In the genomic region with DNA sequence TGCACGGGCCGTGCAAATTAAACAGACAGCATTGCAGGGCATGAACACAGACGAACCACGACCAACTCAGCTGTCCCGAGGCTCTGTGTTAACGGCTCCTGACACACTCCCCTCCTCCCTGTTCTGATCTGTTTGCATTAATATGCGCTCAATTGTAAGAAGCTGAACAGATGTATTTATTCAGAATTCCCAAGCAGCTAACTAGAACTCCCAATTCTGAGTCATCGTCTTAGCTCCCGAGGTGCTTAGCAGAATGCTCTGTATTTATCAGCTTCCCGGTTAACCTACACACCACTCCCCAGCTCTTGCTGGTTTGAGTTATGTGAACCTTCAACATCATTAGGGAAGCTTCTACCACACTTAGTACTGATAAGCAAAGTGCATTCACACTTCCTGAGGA, we compare ENCODE assay signal across 20 cellular contexts.
DNase-seq lines count a peak whose midpoint lies in the region; ATAC-seq and TF ChIP-seq lines count a peak whose summit lies in the region.
"Had no signal": no experiment of that assay in that cellular context is flagged by ENCODE, and none has a peak within 500 bp of the region (broad histone marks: within the 10 kb centered on the region; RNA-seq: fewer than 3 reads in every experiment).

No MANE protein-coding gene starts in this region.

- H3K27me3 ChIP-seq in RWPE2 (ENCODE audit: insufficient read depth, poor library complexity, severe bottlenecking) = no peaks in the 10 kb centered on the region
- peaks cover 0 to 3% of the 10 kb centered on the region in 2 donors for H3K27me3 ChIP-seq in tibial artery
- H3K27me3 ChIP-seq in effector memory CD4-positive, alpha-beta T cell (replicated peaks; ENCODE audit: control insufficient read depth, insufficient read depth, low read length, poor library complexity, severe bottlenecking) = no peaks in the 10 kb centered on the region

- H3K4me3 Mint-ChIP-seq in activated CD8-positive, alpha-beta T cell treated with anti-CD3 and anti-CD28 coated beads, Interleukin-2, amount 10 ng/mL, durations not matched to agents 7 days and 5 days = no peak overlapping the region
- no peak overlapping the region for H3K4me3 Mint-ChIP-seq in activated CD8-positive, alpha-beta T cell treated with anti-CD3 and anti-CD28 coated beads for 36 hours
- H3K4me3 Mint-ChIP-seq in neural crest cell = no peak overlapping the region
- H3K4me3 Mint-ChIP-seq: GM23338 had no signal

- H3K4me1 Mint-ChIP-seq in activated CD8-positive, alpha-beta T cell treated with anti-CD3 and anti-CD28 coated beads, Interleukin-2, amount 10 ng/mL, durations not matched to agents 7 days and 5 days (ENCODE audit: low read depth) = no peaks in the 10 kb centered on the region
- H3K4me1 Mint-ChIP-seq in activated CD8-positive, alpha-beta T cell treated with anti-CD3 and anti-CD28 coated beads for 36 hours (ENCODE audit: low read depth) = no peaks in the 10 kb centered on the region
- peaks cover 11% of the 10 kb centered on the region for H3K4me1 Mint-ChIP-seq in neural crest cell
- H3K4me1 Mint-ChIP-seq: GM23338 had no signal

- DNase-seq in activated CD8-positive, alpha-beta T cell treated with anti-CD3 and anti-CD28 coated beads, Interleukin-2, amount 10 ng/mL, durations not matched to agents 7 days and 5 days = peak; percentile 14
- no peak for DNase-seq in activated CD8-positive, alpha-beta T cell treated with anti-CD3 and anti-CD28 coated beads for 36 hours
- DNase-seq in RWPE2 (ENCODE audit: low spot score) (no peak), neural crest cell (ENCODE audit: low read depth, low spot score) (no peak), tibial artery (no peak), NCI-H82 (lab: John Stamatoyannopoulos, UW) (no peak), mesenteric fat pad (ENCODE audit: low spot score) (no peak)
- no peak for DNase-seq in effector memory CD4-positive, alpha-beta T cell
- DNase-seq: AML-193, DMS79 treated with DMSO at 0.1 percent for 48 hours, KG1, MV-4-11, NCI-H1694 treated with DMSO at 0.1 percent for 48 hours, NCI-H510A, NCI-H774, SJCRH30 had no signal

- no peak for TF ChIP-seq CTCF in activated CD8-positive, alpha-beta T cell treated with anti-CD3 and anti-CD28 coated beads for 36 hours (IDR thresholded peaks at IDR 0.05)
- TF ChIP-seq CTCF in RWPE2 (IDR thresholded peaks at IDR 0.05; ENCODE audit: poor library complexity, severe bottlenecking) = no peak
- TF ChIP-seq CTCF in neural crest cell (conservative IDR thresholded peaks at IDR 0.05) = no peak
- no peak for TF ChIP-seq CTCF in tibial artery (IDR thresholded peaks at IDR 0.05)

- no peaks in the 10 kb centered on the region for H3K36me3 Mint-ChIP-seq in activated CD8-positive, alpha-beta T cell treated with anti-CD3 and anti-CD28 coated beads, Interleukin-2, amount 10 ng/mL, durations not matched to agents 7 days and 5 days (ENCODE audit: low read depth)
- no peaks in the 10 kb centered on the region for H3K36me3 Mint-ChIP-seq in activated CD8-positive, alpha-beta T cell treated with anti-CD3 and anti-CD28 coated beads for 36 hours (ENCODE audit: low read depth)
- peaks cover 8% of the 10 kb centered on the region for H3K36me3 Mint-ChIP-seq in neural crest cell (ENCODE audit: low read depth)

- no peak overlapping the region for H3K27ac ChIP-seq in RWPE2 (ENCODE audit: poor library complexity, severe bottlenecking)
- no peak overlapping the region for H3K27ac ChIP-seq in tibial artery
- H3K27ac ChIP-seq in effector memory CD4-positive, alpha-beta T cell (ENCODE audit: insufficient read depth, low read length, poor library complexity, severe bottlenecking) = no peak overlapping the region
- H3K27ac ChIP-seq: 22Rv1, RWPE1, SJCRH30 had no signal

- intact Hi-C loops in activated CD8-positive, alpha-beta T cell treated with anti-CD3 and anti-CD28 coated beads for 36 hours (cut with micrococcal nuclease) = no loop called here
- intact Hi-C loops in tibial artery (cut with DNase I; ENCODE audit: low total_unique reads) = no loop called here

- no peaks in the 10 kb centered on the region for H3K27me3 Mint-ChIP-seq in activated CD8-positive, alpha-beta T cell treated with anti-CD3 and anti-CD28 coated beads, Interleukin-2, amount 10 ng/mL, durations not matched to agents 7 days and 5 days (ENCODE audit: low read depth)
- H3K27me3 Mint-ChIP-seq in activated CD8-positive, alpha-beta T cell treated with anti-CD3 and anti-CD28 coated beads for 36 hours = peaks cover 4% of the 10 kb centered on the region
- H3K27me3 Mint-ChIP-seq in neural crest cell (ENCODE audit: low read depth) = no peaks in the 10 kb centered on the region

- no peaks in the 10 kb centered on the region for H3K9me3 Mint-ChIP-seq in activated CD8-positive, alpha-beta T cell treated with anti-CD3 and anti-CD28 coated beads, Interleukin-2, amount 10 ng/mL, durations not matched to agents 7 days and 5 days (ENCODE audit: insufficient read depth)
- H3K9me3 Mint-ChIP-seq in activated CD8-positive, alpha-beta T cell treated with anti-CD3 and anti-CD28 coated beads for 36 hours = peaks cover 2% of the 10 kb centered on the region
- peaks cover under 1% of the 10 kb centered on the region for H3K9me3 Mint-ChIP-seq in neural crest cell

- no peak for ATAC-seq in activated CD8-positive, alpha-beta T cell treated with anti-CD3 and anti-CD28 coated beads, Interleukin-2, amount 10 ng/mL, durations not matched to agents 7 days and 5 days
- ATAC-seq in activated CD8-positive, alpha-beta T cell treated with anti-CD3 and anti-CD28 coated beads for 36 hours = no peak
- ATAC-seq in RWPE2 (ENCODE audit: low read depth) = 0 out of 3 replicates have a peak, but pooled peaks have one; percentile 40
- ATAC-seq: GM23338, HepG2 had no signal

- no peak overlapping the region for H3K27ac Mint-ChIP-seq in activated CD8-positive, alpha-beta T cell treated with anti-CD3 and anti-CD28 coated beads, Interleukin-2, amount 10 ng/mL, durations not matched to agents 7 days and 5 days
- no peak overlapping the region for H3K27ac Mint-ChIP-seq in activated CD8-positive, alpha-beta T cell treated with anti-CD3 and anti-CD28 coated beads for 36 hours
- H3K27ac Mint-ChIP-seq in neural crest cell (ENCODE audit: unreplicated experiment) = peak overlapping the region; percentile 69
- H3K27ac Mint-ChIP-seq: GM23338 had no signal

- H3K36me3 ChIP-seq in RWPE2 (ENCODE audit: low read depth) = no peaks in the 10 kb centered on the region
- H3K36me3 ChIP-seq in tibial artery = no peaks in the 10 kb centered on the region
- H3K36me3 ChIP-seq in effector memory CD4-positive, alpha-beta T cell (ENCODE audit: control insufficient read depth, insufficient read depth, low read length) = no peaks in the 10 kb centered on the region
- H3K36me3 ChIP-seq: SJCRH30 had no signal

- CTCF ChIA-PET in activated CD8-positive, alpha-beta T cell treated with anti-CD3 and anti-CD28 coated beads, Interleukin-2, amount 10 ng/mL, durations not matched to agents 7 days and 5 days (lab: Charles Lee) = no interaction called here
- CTCF ChIA-PET in activated CD8-positive, alpha-beta T cell treated with anti-CD3 and anti-CD28 coated beads for 36 hours (lab: Charles Lee) = no interaction called here

- H3K4me1 ChIP-seq in RWPE2 (ENCODE audit: insufficient read depth, poor library complexity, severe bottlenecking) = no peaks in the 10 kb centered on the region
- no peaks in the 10 kb centered on the region for H3K4me1 ChIP-seq in tibial artery
- no peaks in the 10 kb centered on the region for H3K4me1 ChIP-seq in effector memory CD4-positive, alpha-beta T cell (ENCODE audit: control insufficient read depth, insufficient read depth, low read length, poor library complexity, severe bottlenecking)
- H3K4me1 ChIP-seq: SJCRH30 had no signal

- H3K4me3 ChIP-seq in RWPE2 (ENCODE audit: severe bottlenecking) (no peak overlapping the region), tibial artery (no peak overlapping the region)
- H3K4me3 ChIP-seq in effector memory CD4-positive, alpha-beta T cell (ENCODE audit: insufficient read depth, low read depth, low read length, poor library complexity, severe bottlenecking) = no peak overlapping the region
- H3K4me3 ChIP-seq: GM23338, SJCRH30 had no signal

- H3K9me3 ChIP-seq in RWPE2 (ENCODE audit: severe bottlenecking) = no peaks in the 10 kb centered on the region
- peaks cover 0 to 5% (median 0%) of the 10 kb centered on the region in 3 donors for H3K9me3 ChIP-seq in tibial artery
- H3K9me3 ChIP-seq in effector memory CD4-positive, alpha-beta T cell (ENCODE audit: control insufficient read depth, low read length) = no peaks in the 10 kb centered on the region
- H3K9me3 ChIP-seq: SJCRH30 had no signal

- POLR2A ChIA-PET in activated CD8-positive, alpha-beta T cell treated with anti-CD3 and anti-CD28 coated beads, Interleukin-2, amount 10 ng/mL, durations not matched to agents 7 days and 5 days (lab: Charles Lee) = no interaction called here
- POLR2A ChIA-PET in activated CD8-positive, alpha-beta T cell treated with anti-CD3 and anti-CD28 coated beads for 36 hours (lab: Charles Lee) = no interaction called here
